10 cellular contexts compared by ENCODE assay signal in the genomic region with DNA sequence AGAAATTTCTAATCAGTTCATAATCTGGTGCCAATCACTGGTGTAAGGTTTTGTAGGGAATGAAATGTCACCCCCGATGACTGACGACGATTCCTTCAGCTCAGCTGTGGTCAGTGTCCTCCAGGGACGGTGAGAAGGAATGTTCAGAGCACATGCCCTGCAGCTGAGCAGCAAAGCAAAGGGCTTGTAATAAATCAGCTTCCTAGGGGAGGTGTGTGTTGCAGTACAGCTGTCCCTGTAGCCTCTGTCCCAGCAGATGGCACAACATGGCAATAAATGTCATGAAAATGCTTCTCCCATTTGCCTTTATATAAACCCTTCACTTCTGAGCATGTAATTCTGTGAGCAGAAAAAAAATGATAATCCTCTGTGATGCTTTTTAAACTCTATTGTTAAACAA.
DNase-seq lines count a peak whose midpoint lies in the region; ATAC-seq, FAIRE-seq and TF ChIP-seq lines count a peak whose summit lies in the region.
"Had no signal": no experiment of that assay in that cellular context is flagged by ENCODE, and none has a peak within 500 bp of the region (broad histone marks: within the 10 kb centered on the region; RNA-seq: fewer than 3 reads in every experiment).

No MANE protein-coding gene starts in this region.

- H3K56ac ChIP-seq in H1 (replicated peaks; ENCODE audit: insufficient read length, low read depth, low read length) = no peak overlapping the region

- H2BK15ac ChIP-seq in H1 (ENCODE audit: low read length) = peak overlapping the region; percentile 81

- CTCF ChIA-PET in H1 (lab: Charles Lee; ENCODE audit: partially characterized antibody) = interaction anchor here (0.6 to 2.9 kb wide), 5 partner anchors 20 to 550 kb away, joined by 3 to 14 read pairs (median 3); no protein-coding TSS in a partner anchor

- no peak for TF ChIP-seq EP300 in H1 (IDR thresholded peaks at IDR 0.05; ENCODE audit: borderline replicate concordance in 1 of 2, low read depth in 2 of 2, low read length in 2 of 2)

- H3K4me1 ChIP-seq in H1 (replicated peaks in 1 of 4; ENCODE audit: control insufficient read depth in 3 of 4, insufficient read depth in 4 of 4, low read length in 3 of 4) (peaks cover 0 to 3% (median 0%) of the 10 kb centered on the region in 4 experiments; a peak in 2 of 7 replicates), tibial artery (peaks cover 0 to 12% (median 3%) of the 10 kb centered on the region in 4 donors)
- H3K4me1 ChIP-seq: right lobe of liver had no signal

- no peak overlapping the region for H2BK120ac ChIP-seq in H1 (replicated peaks; ENCODE audit: low read depth, low read length)

- H2AK5ac ChIP-seq in H1 (ENCODE audit: low read depth, low read length) = 0 out of 2 replicates have a peak overlapping the region, but pooled peaks have one; percentile 65

- peak overlapping the region; percentile 64; the same call in 1 of the 2 replicates for H2BK5ac ChIP-seq in H1 (ENCODE audit: low read depth, low read length)

- no peak overlapping the region for H3K18ac ChIP-seq in H1 (ENCODE audit: extremely low read depth, low read length)

- no peaks in the 10 kb centered on the region for H4K20me1 ChIP-seq in H1 (replicated peaks in 1 of 2; ENCODE audit: control insufficient read depth in 1 of 2, insufficient read depth in 2 of 2, low read length in 2 of 2)

- H3K79me2 ChIP-seq in H1 (ENCODE audit: control insufficient read depth in 1 of 2, insufficient read depth in 2 of 2, low read length in 2 of 2) = no peaks in the 10 kb centered on the region

- H3K9me3 ChIP-seq in H1 (ENCODE audit: insufficient read depth in 2 of 2, low read depth in 1 of 2, low read length in 1 of 2) (no peaks in the 10 kb centered on the region; a peak in 1 of 4 replicates), tibial artery (no peaks in the 10 kb centered on the region)
- H3K9me3 ChIP-seq: right lobe of liver had no signal

- no peak overlapping the region for H3K14ac ChIP-seq in H1 (ENCODE audit: insufficient read length)

- H3K79me1 ChIP-seq in H1 (ENCODE audit: low read depth, low read length) = no peaks in the 10 kb centered on the region

- intact Hi-C loops in sciatic nerve (cut with DNase I) (no loop called here), tibial artery (cut with DNase I; ENCODE audit: low total_unique reads) (no loop called here)

- DNase-seq in NCI-H2081 (lab: John Stamatoyannopoulos, UW) (peak; percentile 29 to 61), NCI-H2081 treated with DMSO at 0.1 percent for 48 hours (lab: John Stamatoyannopoulos, UW) (no peak), NCI-H526 treated with DMSO at 0.1 percent for 48 hours (lab: John Stamatoyannopoulos, UW) (peak; percentile 77), H1 (ENCODE audit: low read depth in 1 of 2, low spot score in 2 of 2) (peak in 1 of 2 experiments; percentile 42), sciatic nerve (ENCODE audit: low spot score) (no peak), OCI-M2 (lab: John Stamatoyannopoulos, UW; ENCODE audit: unreplicated experiment) (no peak), tibial artery (no peak)
- DNase-seq: right lobe of liver had no signal

- TF ChIP-seq POLR2A in H1 (IDR thresholded peaks at IDR 0.05; ENCODE audit: control extremely low read depth in 1 of 2, low read depth in 2 of 2, low read length in 2 of 2) = no peak

- H4K91ac ChIP-seq in H1 (replicated peaks; ENCODE audit: insufficient read length, low read length) = peak overlapping the region; percentile 79

- 87% methylated on average over 4 of the region's 4 CpGs; no CpG with 5 or more reads in 1 of the 2 experiments for WGBS in H1 (ENCODE audit: extremely low coverage in 1 of 2, insufficient coverage in 1 of 2, insufficient read length in 1 of 2, insufficient replicate concordance in 2 of 2, low coverage in 1 of 2, low lambda C conversion rate in 2 of 2, missing lambda C conversion rate in 1 of 2), 2 experiments

- H4K8ac ChIP-seq in H1 (ENCODE audit: extremely low read depth, insufficient read depth, low read length) = no peak overlapping the region

- no peak overlapping the region for H2BK12ac ChIP-seq in H1 (ENCODE audit: low read depth, low read length)

- no peaks in the 10 kb centered on the region for H3K23me2 ChIP-seq in H1 (ENCODE audit: low read depth, low read length)

- H3K23ac ChIP-seq in H1 (ENCODE audit: insufficient read length) = no peak overlapping the region

- TF ChIP-seq CTCF in H1 (IDR thresholded peaks at IDR 0.05; ENCODE audit: control extremely low read depth in 1 of 3, insufficient read depth in 1 of 3, low read depth in 1 of 3, low read length in 3 of 3) (peak; percentile 10 to 38 (median 17); a peak in 2 of 4 replicates), tibial artery (IDR thresholded peaks at IDR 0.05) (no peak)

- H3K9ac ChIP-seq in H1 (replicated peaks in 1 of 4; ENCODE audit: extremely low read depth in 1 of 4, low read depth in 3 of 4, low read length in 3 of 4) = no peak overlapping the region

- POLR2A ChIA-PET in H1 (lab: Charles Lee; ENCODE audit: partially characterized antibody) = no interaction called here

- no peak for FAIRE-seq in H1 (lab: Jason Lieb, UNC)

- H3K4me2 ChIP-seq in H1 (ENCODE audit: insufficient read depth in 1 of 2, low read depth in 2 of 2, low read length in 2 of 2) = no peak overlapping the region

- H4K5ac ChIP-seq in H1 (ENCODE audit: insufficient read length, low read depth, low read length) = no peak overlapping the region

- H2AFZ ChIP-seq in H1 (ENCODE audit: low read length) = no peak overlapping the region

- no peak overlapping the region for H2BK20ac ChIP-seq in H1 (ENCODE audit: low read length)

- ATAC-seq in sciatic nerve (peak; percentile 78), HG03039 (IDR thresholded peaks at IDR 0.05; ENCODE audit: unreplicated experiment) (no peak)

- H3K27ac ChIP-seq in H1 (ENCODE audit: low read depth, low read length) = no peak overlapping the region
- no peak overlapping the region for H3K27ac ChIP-seq in tibial artery
- H3K27ac ChIP-seq: HL-60, right lobe of liver had no signal

- H3K4me3 ChIP-seq in H1 (ENCODE audit: extremely low read depth in 1 of 4, insufficient read depth in 2 of 4, low read depth in 3 of 4, low read length in 4 of 4) (no peak overlapping the region), tibial artery (no peak overlapping the region)
- H3K4me3 ChIP-seq: right lobe of liver had no signal

- H3K4ac ChIP-seq in H1 (replicated peaks; ENCODE audit: insufficient read length, low read depth, low read length) = no peak overlapping the region

- no peaks in the 10 kb centered on the region for H3K36me3 ChIP-seq in H1 (ENCODE audit: control insufficient read depth in 2 of 4, insufficient read depth in 4 of 4, low read length in 3 of 4)
- no peaks in the 10 kb centered on the region for H3K36me3 ChIP-seq in tibial artery
- H3K36me3 ChIP-seq: right lobe of liver had no signal

- no peaks in the 10 kb centered on the region; a peak in 1 of 7 replicates for H3K27me3 ChIP-seq in H1 (replicated peaks in 1 of 4; ENCODE audit: control insufficient read depth in 3 of 4, extremely low read depth in 1 of 4, insufficient read depth in 3 of 4, low read length in 3 of 4)
- no peaks in the 10 kb centered on the region for H3K27me3 ChIP-seq in tibial artery
- H3K27me3 ChIP-seq: right lobe of liver had no signal

- peak; percentile 59 to 61 for TF ChIP-seq RAD21 in H1 (IDR thresholded peaks at IDR 0.05 in 1 of 2, conservative IDR thresholded peaks at IDR 0.05 in 1 of 2; ENCODE audit: low read depth in 2 of 2, low read length in 2 of 2)

TF ChIP-seq in H1, 55 proteins besides CTCF, POLR2A, EP300 and RAD21:
- TF ChIP-seq, protein P1, sequence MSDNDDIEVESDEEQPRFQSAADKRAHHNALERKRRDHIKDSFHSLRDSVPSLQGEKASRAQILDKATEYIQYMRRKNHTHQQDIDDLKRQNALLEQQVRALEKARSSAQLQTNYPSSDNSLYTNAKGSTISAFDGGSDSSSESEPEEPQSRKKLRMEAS (IDR thresholded peaks at IDR 0.05) = peak; percentile 58; the same call in 1 of the 2 replicates
- TF ChIP-seq HDAC6 (IDR thresholded peaks at IDR 0.05; ENCODE audit: low read depth, low read length) (no peak), SRF (IDR thresholded peaks at IDR 0.05; ENCODE audit: low read depth, low read length) (no peak), CTBP2 (IDR thresholded peaks at IDR 0.05; ENCODE audit: borderline replicate concordance, insufficient read depth, insufficient read length, low read length) (no peak), SP2 (IDR thresholded peaks at IDR 0.05; ENCODE audit: low read length) (no peak), SAP30 (IDR thresholded peaks at IDR 0.05; ENCODE audit: insufficient read depth, insufficient replicate concordance, low read length) (no peak), BACH1 (IDR thresholded peaks at IDR 0.05; ENCODE audit: low read length) (no peak), POLR2AphosphoS5 (IDR thresholded peaks at IDR 0.05; ENCODE audit: low read depth, low read length) (no peak), TAF7 (optimal IDR thresholded peaks at IDR 0.05; ENCODE audit: borderline replicate concordance, low read depth, low read length) (no peak), BCL11A (IDR thresholded peaks at IDR 0.05; ENCODE audit: low read depth in 2 of 2, low read length in 2 of 2) (no peak), GABPA (IDR thresholded peaks at IDR 0.05; ENCODE audit: borderline replicate concordance, insufficient read depth, low read length) (no peak), TBP (IDR thresholded peaks at IDR 0.05; ENCODE audit: low read depth, low read length) (no peak), KDM5A (IDR thresholded peaks at IDR 0.05; ENCODE audit: low read length) (no peak), RFX5 (IDR thresholded peaks at IDR 0.05; ENCODE audit: borderline replicate concordance, low read depth, low read length) (no peak), SIX5 (IDR thresholded peaks at IDR 0.05; ENCODE audit: low read depth, low read length) (no peak)
- TF ChIP-seq, protein P2, sequence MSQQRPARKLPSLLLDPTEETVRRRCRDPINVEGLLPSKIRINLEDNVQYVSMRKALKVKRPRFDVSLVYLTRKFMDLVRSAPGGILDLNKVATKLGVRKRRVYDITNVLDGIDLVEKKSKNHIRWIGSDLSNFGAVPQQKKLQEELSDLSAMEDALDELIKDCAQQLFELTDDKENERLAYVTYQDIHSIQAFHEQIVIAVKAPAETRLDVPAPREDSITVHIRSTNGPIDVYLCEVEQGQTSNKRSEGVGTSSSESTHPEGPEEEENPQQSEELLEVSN (IDR thresholded peaks at IDR 0.05) = 0 out of 2 replicates have a peak, but pooled peaks have one; percentile 15

Comparison
In these comparisons a context has a peak if more than half of its experiments do, and no peak if none do; other contexts are left out.
1. DNase-seq: peak in NCI-H2081 (2 of 2) and NCI-H526 treated with DMSO at 0.1 percent for 48 hours (single experiment); none in NCI-H2081 treated with DMSO at 0.1 percent for 48 hours (single experiment), sciatic nerve (single experiment), OCI-M2 (single experiment) and tibial artery (0 of 2).
2. CTCF ChIP-seq: peak in H1 (3 of 3); none in tibial artery (0 of 2).